ENCODE assay signal across 8 cellular contexts in the genomic region with DNA sequence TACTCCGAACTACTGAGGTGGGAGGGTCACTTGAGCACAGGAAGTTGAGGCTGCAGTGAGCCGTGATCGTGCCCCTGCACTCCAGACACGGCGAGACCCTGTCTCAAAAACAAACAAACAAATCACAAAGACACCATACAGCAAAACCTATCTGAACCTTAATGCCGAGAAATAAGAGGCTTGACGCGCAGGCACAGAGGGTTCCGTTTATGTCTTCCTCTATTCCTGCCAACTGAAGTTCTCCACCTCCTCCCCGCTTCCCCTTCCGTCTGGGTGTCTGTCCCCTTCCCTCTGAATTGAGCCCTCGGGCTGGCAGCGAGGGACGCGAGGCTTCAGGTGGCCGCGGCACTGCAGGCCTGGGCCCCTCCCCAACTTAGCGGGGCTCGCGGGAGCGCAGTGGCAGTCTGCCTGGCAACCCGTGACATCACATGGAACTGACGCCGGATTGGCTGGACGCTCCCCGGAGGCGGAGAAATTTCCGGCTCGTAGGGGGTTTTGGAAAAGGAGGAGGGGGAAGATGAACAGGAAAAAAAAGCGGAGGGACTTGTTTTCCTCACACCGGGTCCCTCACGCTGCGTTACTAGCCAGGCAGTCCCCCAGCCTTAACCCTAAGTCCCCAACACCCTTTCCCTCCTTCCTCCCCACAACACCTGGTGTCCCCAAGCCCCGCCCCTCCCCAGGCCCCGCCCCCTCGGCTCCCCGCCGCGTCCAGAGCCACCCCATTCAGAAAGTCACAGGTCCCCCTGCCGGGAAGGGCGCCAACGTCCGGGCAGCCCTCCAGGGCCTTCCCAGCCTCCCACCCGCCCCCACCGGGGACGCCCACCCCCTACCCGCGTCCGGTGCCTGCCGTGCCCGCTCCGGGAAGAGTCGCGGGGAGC. TPM values are rescaled to one million over a fixed set of nuclear protein-coding genes. Genes with fewer than 3 reads are reported as not detected.
DNase-seq lines count a peak whose midpoint lies in the region; ATAC-seq and TF ChIP-seq lines count a peak whose summit lies in the region.

No MANE protein-coding gene starts in this region.

- peaks cover 11% of the 10 kb centered on the region for H3K4me1 Mint-ChIP-seq in neural crest cell
- H3K4me1 Mint-ChIP-seq in stimulated activated naive CD8-positive, alpha-beta T cell treated with anti-CD3 and anti-CD28 coated beads, Interleukin-15, Interleukin-2, amounts not matched to agents 100 ng/mL and 50 ng/mL, for 24 hours (ENCODE audit: low read depth): peaks cover 29% of the 10 kb centered on the region

- H3K36me3 Mint-ChIP-seq in neural crest cell (ENCODE audit: low read depth): no peaks in the 10 kb centered on the region
- no peaks in the 10 kb centered on the region for H3K36me3 Mint-ChIP-seq in stimulated activated naive CD8-positive, alpha-beta T cell treated with anti-CD3 and anti-CD28 coated beads, Interleukin-15, Interleukin-2, amounts not matched to agents 100 ng/mL and 50 ng/mL, for 24 hours (ENCODE audit: low read depth)

- peaks cover 50% of the 10 kb centered on the region for H3K27me3 Mint-ChIP-seq in neural crest cell (ENCODE audit: low read depth)
- H3K27me3 Mint-ChIP-seq in stimulated activated naive CD8-positive, alpha-beta T cell treated with anti-CD3 and anti-CD28 coated beads, Interleukin-15, Interleukin-2, amounts not matched to agents 100 ng/mL and 50 ng/mL, for 24 hours: peaks cover 21% of the 10 kb centered on the region

- H3K9me3 Mint-ChIP-seq in neural crest cell: no peaks in the 10 kb centered on the region
- no peaks in the 10 kb centered on the region for H3K9me3 Mint-ChIP-seq in stimulated activated naive CD8-positive, alpha-beta T cell treated with anti-CD3 and anti-CD28 coated beads, Interleukin-15, Interleukin-2, amounts not matched to agents 100 ng/mL and 50 ng/mL, for 24 hours

- peak overlapping the region; percentile 93 for H3K4me3 Mint-ChIP-seq in neural crest cell
- peak overlapping the region; percentile 82 for H3K4me3 Mint-ChIP-seq in stimulated activated naive CD8-positive, alpha-beta T cell treated with anti-CD3 and anti-CD28 coated beads, Interleukin-15, Interleukin-2, amounts not matched to agents 100 ng/mL and 50 ng/mL, for 24 hours

- CTCF ChIA-PET in RWPE1 (lab: Yijun Ruan, JAX): no interaction called here

- DNase-seq in DMS79 (lab: John Stamatoyannopoulos, UW) (peak; percentile 55), Kasumi-1 (lab: John Stamatoyannopoulos, UW) (peak; percentile 59 to 83), RWPE1 (ENCODE audit: low spot score) (peak; percentile 91), foreskin melanocyte (peak; percentile 61), neural crest cell (ENCODE audit: low read depth, low spot score) (peak; percentile 96)
- peak; percentile 96 for DNase-seq in activated effector memory CD4-positive, alpha-beta T cell treated with anti-CD3 and anti-CD28 coated beads, Interleukin-2, amount 50 U/mL, for 16 hours

- ATAC-seq in GM21825 (IDR thresholded peaks at IDR 0.05; ENCODE audit: unreplicated experiment): peak; percentile 75

- POLR2A ChIA-PET in RWPE1 (lab: Yijun Ruan, JAX; ENCODE audit: low non-redundant PET): no interaction called here

- TF ChIP-seq CTCF in RWPE1 (conservative IDR thresholded peaks at IDR 0.05; ENCODE audit: low read depth) (no peak), neural crest cell (conservative IDR thresholded peaks at IDR 0.05) (no peak)

- peak overlapping the region; percentile 51 for H3K27ac Mint-ChIP-seq in neural crest cell (ENCODE audit: unreplicated experiment)
- H3K27ac Mint-ChIP-seq in stimulated activated naive CD8-positive, alpha-beta T cell treated with anti-CD3 and anti-CD28 coated beads, Interleukin-15, Interleukin-2, amounts not matched to agents 100 ng/mL and 50 ng/mL, for 24 hours: peak overlapping the region; percentile 86

- H3K27ac ChIP-seq in RWPE1: no peak overlapping the region

RNA-seq across cellular contexts. Expression of gene MYBPC2, which starts 1.1 kb away (rescaled TPM):
- not detected in 2 replicates for total RNA-seq in neural crest cell

RNA-seq across cellular contexts. Expression of gene SPIB, which starts 12.8 kb away (rescaled TPM):
- not detected in 2 replicates for total RNA-seq in neural crest cell

RNA-seq across cellular contexts. Expression of gene EMC10, which starts 44.7 kb away (rescaled TPM):
- total RNA-seq in neural crest cell: 125 and 129 TPM in 2 replicates

RNA-seq across cellular contexts. Expression of gene GARIN5A, which starts 45.1 kb away (rescaled TPM):
- total RNA-seq in neural crest cell: 1.1 and 1.3 TPM in 2 replicates

RNA-seq across cellular contexts. Expression of gene POLD1, which starts 47.4 kb away (rescaled TPM):
- 151 and 160 TPM in 2 replicates for total RNA-seq in neural crest cell
